ENCODE assay signal across 27 cellular contexts in genomic region chr11:123757976-123758375, GRCh38. TPM values are rescaled to one million over a fixed set of nuclear protein-coding genes. Genes with fewer than 3 reads are reported as not detected.
A peak's percentile ranks its signal among the peaks of the same experiment; 100 is the strongest.
DNase-seq lines count a peak whose midpoint lies in the region; ATAC-seq, FAIRE-seq and TF ChIP-seq lines count a peak whose summit lies in the region.
"Had no signal": no experiment of that assay in that cellular context is flagged by ENCODE, and none has a peak within 500 bp of the region (broad histone marks: within the 10 kb centered on the region; RNA-seq: fewer than 3 reads in every experiment).

No MANE protein-coding gene starts in this region.

- FAIRE-seq in bronchial epithelial cell (lab: Jason Lieb, UNC) = no peak
- no peak for FAIRE-seq in keratinocyte (lab: Jason Lieb, UNC)
- FAIRE-seq: A549, D721Med, GM12878, GM18507, H1 had no signal

- no peaks in the 10 kb centered on the region for H3K9me1 ChIP-seq in keratinocyte (ENCODE audit: control insufficient read depth, extremely low read depth, insufficient read depth, low read length)

- H3K27ac Mint-ChIP-seq in activated CD4-positive, alpha-beta T cell treated with anti-CD3 and anti-CD28 coated beads, Interleukin-2, amount 10 ng/mL, durations not matched to agents 24 days and 14 days = peak overlapping the region; percentile 59
- peak overlapping the region; percentile 32 for H3K27ac Mint-ChIP-seq in T-helper 17 cell
- H3K27ac Mint-ChIP-seq: CD14-positive monocyte; CD4-positive, alpha-beta T cell; CD8-positive, alpha-beta memory T cell had no signal

- intact Hi-C loops in activated CD4-positive, alpha-beta T cell treated with anti-CD3 and anti-CD28 coated beads, Interleukin-2, amount 10 ng/mL, durations not matched to agents 24 days and 14 days (cut with micrococcal nuclease) = loop anchor here (10.0 kb wide), 1 partner anchor 307 kb away; no protein-coding TSS in a partner anchor

- dilution Hi-C loops in keratinocyte (cut with MboI; ENCODE audit: extremely low pct_ligation_motif_present, low sequenced_read_pairs) = no loop called here

- no peak overlapping the region for H3K4me3 Mint-ChIP-seq in activated CD4-positive, alpha-beta T cell treated with anti-CD3 and anti-CD28 coated beads, Interleukin-2, amount 10 ng/mL, durations not matched to agents 24 days and 14 days
- H3K4me3 Mint-ChIP-seq in T-helper 17 cell = no peak overlapping the region
- H3K4me3 Mint-ChIP-seq: CD14-positive monocyte; CD4-positive, alpha-beta T cell; CD8-positive, alpha-beta memory T cell had no signal

- no peaks in the 10 kb centered on the region for H3K27me3 ChIP-seq in bronchial epithelial cell (ENCODE audit: control insufficient read depth, insufficient read depth, low read length)
- H3K27me3 ChIP-seq in keratinocyte (ENCODE audit: control insufficient read depth, extremely low read depth, insufficient read depth, low read length) = no peaks in the 10 kb centered on the region
- H3K27me3 ChIP-seq: BLaER1 treated with 17β-estradiol and CSF1 and Interleukin-3, amounts not matched to agents 10 nM and 100 nM had no signal

- no peaks in the 10 kb centered on the region for H4K20me1 ChIP-seq in keratinocyte (ENCODE audit: control insufficient read depth, extremely low read depth, insufficient read depth, low read length)
- H4K20me1 ChIP-seq: BLaER1 treated with 17β-estradiol and CSF1 and Interleukin-3, amounts not matched to agents 10 nM and 100 nM had no signal

- H3K36me3 Mint-ChIP-seq in activated CD4-positive, alpha-beta T cell treated with anti-CD3 and anti-CD28 coated beads, Interleukin-2, amount 10 ng/mL, durations not matched to agents 24 days and 14 days (ENCODE audit: low read depth) = peaks cover 8% of the 10 kb centered on the region
- no peaks in the 10 kb centered on the region for H3K36me3 Mint-ChIP-seq in T-helper 17 cell (ENCODE audit: low read depth)
- H3K36me3 Mint-ChIP-seq: CD14-positive monocyte had no signal

- TF ChIP-seq CTCF in bronchial epithelial cell (IDR thresholded peaks at IDR 0.05; ENCODE audit: insufficient read depth, low read length, severe bottlenecking) = no peak
- no peak for TF ChIP-seq CTCF in keratinocyte (optimal IDR thresholded peaks at IDR 0.05 in 1 of 3, IDR thresholded peaks at IDR 0.05 in 1 of 3, conservative IDR thresholded peaks at IDR 0.05 in 1 of 3; ENCODE audit: extremely low read depth in 1 of 3, insufficient read depth in 2 of 3, low read length in 3 of 3)

- no peak overlapping the region for H3K27ac ChIP-seq in keratinocyte (ENCODE audit: control insufficient read depth, insufficient read depth, low read length)
- H3K27ac ChIP-seq: A549; BLaER1 treated with 17β-estradiol and CSF1 and Interleukin-3, amounts not matched to agents 10 nM and 100 nM; GM23248 had no signal

- ATAC-seq in T-helper 17 cell = no peak
- no peak for ATAC-seq in GM21367 (IDR thresholded peaks at IDR 0.05; ENCODE audit: unreplicated experiment)
- ATAC-seq: A549, GM12878 had no signal

- DNase-seq in activated CD4-positive, alpha-beta T cell treated with anti-CD3 and anti-CD28 coated beads, Interleukin-2, amount 10 ng/mL, durations not matched to agents 24 days and 14 days = no peak
- DNase-seq in activated CD4-positive, alpha-beta T cell treated with anti-CD3 and anti-CD28 coated beads, Interleukin-2, amount 50 U/mL, for 48 hours = no peak
- DNase-seq in T-helper 17 cell (no peak), bronchial epithelial cell (ENCODE audit: low read depth) (peak; percentile 64), keratinocyte (ENCODE audit: low read depth, low spot score) (no peak), HT-29 (ENCODE audit: low spot score) (no peak)
- DNase-seq: 8988T; ACHN; AML-193; BE2C; CD4-positive, alpha-beta T cell; CD8-positive, alpha-beta memory T cell; DMS 273 treated with DMSO at 0.1 percent for 48 hours; DMS79; EL; GDM1; GM23248; H7; HCEC 1CT had no signal

- peaks cover 4% of the 10 kb centered on the region for H3K27me3 Mint-ChIP-seq in activated CD4-positive, alpha-beta T cell treated with anti-CD3 and anti-CD28 coated beads, Interleukin-2, amount 10 ng/mL, durations not matched to agents 24 days and 14 days
- peaks cover 37% of the 10 kb centered on the region for H3K27me3 Mint-ChIP-seq in T-helper 17 cell

- H3K4me1 Mint-ChIP-seq in activated CD4-positive, alpha-beta T cell treated with anti-CD3 and anti-CD28 coated beads, Interleukin-2, amount 10 ng/mL, durations not matched to agents 24 days and 14 days = peaks cover 44% of the 10 kb centered on the region
- H3K4me1 Mint-ChIP-seq in T-helper 17 cell = peaks cover under 1% of the 10 kb centered on the region
- H3K4me1 Mint-ChIP-seq: CD14-positive monocyte had no signal

- H3K36me3 ChIP-seq in bronchial epithelial cell (ENCODE audit: control insufficient read depth, insufficient read depth, low read length) = no peaks in the 10 kb centered on the region
- H3K36me3 ChIP-seq in keratinocyte (ENCODE audit: control insufficient read depth in 2 of 2, extremely low read depth in 1 of 2, insufficient read depth in 2 of 2, low read length in 2 of 2) = no peaks in the 10 kb centered on the region
- H3K36me3 ChIP-seq: BE2C; BLaER1 treated with 17β-estradiol and CSF1 and Interleukin-3, amounts not matched to agents 10 nM and 100 nM had no signal

- H3K9me3 Mint-ChIP-seq in activated CD4-positive, alpha-beta T cell treated with anti-CD3 and anti-CD28 coated beads, Interleukin-2, amount 10 ng/mL, durations not matched to agents 24 days and 14 days = peaks cover 29% of the 10 kb centered on the region

- peaks cover 6% of the 10 kb centered on the region for H3K9me3 ChIP-seq in T-helper 17 cell (ENCODE audit: control insufficient read depth, low read length, poor library complexity, severe bottlenecking)
- no peaks in the 10 kb centered on the region for H3K9me3 ChIP-seq in keratinocyte (ENCODE audit: control insufficient read depth, low read depth, low read length)
- H3K9me3 ChIP-seq: A549, BE2C had no signal

- H3K4me2 ChIP-seq in keratinocyte (ENCODE audit: control insufficient read depth, extremely low read depth, insufficient read depth, low read depth, low read length) = no peak overlapping the region
- H3K4me2 ChIP-seq: A549; BLaER1 treated with 17β-estradiol and CSF1 and Interleukin-3, amounts not matched to agents 10 nM and 100 nM had no signal

- H3K4me1 ChIP-seq in keratinocyte (ENCODE audit: control insufficient read depth, extremely low read depth, insufficient read depth, low read length) = peaks cover 6% of the 10 kb centered on the region
- H3K4me1 ChIP-seq: A549, BE2C had no signal

- H3K4me3 ChIP-seq in bronchial epithelial cell (ENCODE audit: low read depth, low read length) (no peak overlapping the region), keratinocyte (ENCODE audit: control insufficient read depth in 2 of 3, extremely low read depth in 1 of 3, insufficient read depth in 2 of 3, low read depth in 1 of 3, low read length in 3 of 3) (no peak overlapping the region)
- H3K4me3 ChIP-seq: A549; BLaER1 treated with 17β-estradiol and CSF1 and Interleukin-3, amounts not matched to agents 10 nM and 100 nM; GM12878; GM23248 had no signal

- H3K79me2 ChIP-seq in keratinocyte (ENCODE audit: control insufficient read depth, insufficient read depth, low read length) = no peaks in the 10 kb centered on the region

- H3K9ac ChIP-seq in keratinocyte (ENCODE audit: control insufficient read depth, extremely low read depth, insufficient read depth, low read length) = no peak overlapping the region
- H3K9ac ChIP-seq: BLaER1 treated with 17β-estradiol and CSF1 and Interleukin-3, amounts not matched to agents 10 nM and 100 nM; GM23248 had no signal

- H2AFZ ChIP-seq in keratinocyte (ENCODE audit: control insufficient read depth, low read length) = peak overlapping the region; percentile 36
- H2AFZ ChIP-seq: GM23248 had no signal

RNA-seq across cellular contexts. Expression of gene OR6X1, which starts 3.7 kb away (rescaled TPM):
- not detected in 2 replicates for total RNA-seq in activated CD4-positive, alpha-beta T cell treated with anti-CD3 and anti-CD28 coated beads, Interleukin-2, amount 10 ng/mL, durations not matched to agents 24 days and 14 days
- total RNA-seq in T-helper 17 cell = not detected
- not detected in 2 replicates for total RNA-seq in bronchial epithelial cell
- polyA plus RNA-seq in keratinocyte = not detected in 3 replicates
- not detected for polyA plus RNA-seq in keratinocyte (2011; ENCODE audit: low read depth)
- not detected in 2 replicates for polyA plus RNA-seq in keratinocyte (2011; cell fraction: cytosol; rRNA removed)
- polyA plus RNA-seq in keratinocyte (2011; cell fraction: nucleus; rRNA removed) = not detected in 2 replicates
- not detected in 2 replicates for polyA plus RNA-seq in keratinocyte (2012; ENCODE audit: low replicate concordance)
- polyA minus RNA-seq in keratinocyte = not detected in 3 replicates
- polyA minus RNA-seq in keratinocyte (2011; cell fraction: cytosol; rRNA and poly(A)+ RNA removed) = not detected
- not detected in 2 replicates for polyA minus RNA-seq in keratinocyte (2011; cell fraction: nucleus; rRNA and poly(A)+ RNA removed)
- not detected in 2 replicates for total RNA-seq in HT-29 (2014; rRNA removed; shearing (Covaris generic))
- total RNA-seq: CD4-positive, alpha-beta T cell; CD8-positive, alpha-beta memory T cell; GM12878; GM23248; H1; H7 had no signal
- polyA plus RNA-seq: A549; CD14-positive monocyte; CD8-positive, alpha-beta memory T cell; GM12878; GM23248; H1 had no signal

RNA-seq across cellular contexts. Expression of gene ZNF202, which starts 16.5 kb away (rescaled TPM):
- total RNA-seq in activated CD4-positive, alpha-beta T cell treated with anti-CD3 and anti-CD28 coated beads, Interleukin-2, amount 10 ng/mL, durations not matched to agents 24 days and 14 days = 22.6 and 22.9 TPM in 2 replicates
- total RNA-seq in T-helper 17 cell = 10 to 100 TPM; 11.4 to 11.5 TPM
- total RNA-seq in bronchial epithelial cell = 8.6 and 14.5 TPM in 2 replicates
- polyA plus RNA-seq in keratinocyte = 9.1 to 11.4 TPM (median 9.3 TPM) in 3 replicates
- 7.6 TPM for polyA plus RNA-seq in keratinocyte (2011; ENCODE audit: low read depth)
- 4.2 and 4.8 TPM in 2 replicates for polyA plus RNA-seq in keratinocyte (2011; cell fraction: cytosol; rRNA removed)
- 21.5 and 23.9 TPM in 2 replicates for polyA plus RNA-seq in keratinocyte (2011; cell fraction: nucleus; rRNA removed)
- polyA plus RNA-seq in keratinocyte (2012; ENCODE audit: low replicate concordance) = 6.3 and 7.7 TPM in 2 replicates
- polyA minus RNA-seq in keratinocyte = 3.9 to 12.2 TPM (median 6.9 TPM) in 3 replicates
- 4.0 TPM for polyA minus RNA-seq in keratinocyte (2011; cell fraction: cytosol; rRNA and poly(A)+ RNA removed)
- 6.9 and 15.7 TPM in 2 replicates for polyA minus RNA-seq in keratinocyte (2011; cell fraction: nucleus; rRNA and poly(A)+ RNA removed)
- total RNA-seq in HT-29 (2014; rRNA removed; shearing (Covaris generic)) = 9.8 and 12.4 TPM in 2 replicates

RNA-seq across cellular contexts. Expression of gene OR6M1, which starts 48.2 kb away (rescaled TPM):
- total RNA-seq in activated CD4-positive, alpha-beta T cell treated with anti-CD3 and anti-CD28 coated beads, Interleukin-2, amount 10 ng/mL, durations not matched to agents 24 days and 14 days = not detected in 2 replicates
- not detected for total RNA-seq in T-helper 17 cell
- not detected in 2 replicates for total RNA-seq in bronchial epithelial cell
- not detected in 3 replicates for polyA plus RNA-seq in keratinocyte
- not detected for polyA plus RNA-seq in keratinocyte (2011; ENCODE audit: low read depth)
- polyA plus RNA-seq in keratinocyte (2011; cell fraction: cytosol; rRNA removed) = not detected in 2 replicates
- polyA plus RNA-seq in keratinocyte (2011; cell fraction: nucleus; rRNA removed) = not detected in 2 replicates
- polyA plus RNA-seq in keratinocyte (2012; ENCODE audit: low replicate concordance) = not detected in 2 replicates
- not detected in 3 replicates for polyA minus RNA-seq in keratinocyte
- polyA minus RNA-seq in keratinocyte (2011; cell fraction: cytosol; rRNA and poly(A)+ RNA removed) = not detected
- not detected in 2 replicates for polyA minus RNA-seq in keratinocyte (2011; cell fraction: nucleus; rRNA and poly(A)+ RNA removed)
- not detected in 2 replicates for total RNA-seq in HT-29 (2014; rRNA removed; shearing (Covaris generic))
- total RNA-seq: CD4-positive, alpha-beta T cell; CD8-positive, alpha-beta memory T cell; GM12878; GM23248; H1; H7 had no signal
- polyA plus RNA-seq: A549; CD14-positive monocyte; CD8-positive, alpha-beta memory T cell; GM12878; GM23248; H1 had no signal
